ENCODE assay signal across 10 cellular contexts in genomic region chr7:80312139-80312661, GRCh38.
A peak's percentile ranks its signal among the peaks of the same experiment; 100 is the strongest.
DNase-seq lines count a peak whose midpoint lies in the region; FAIRE-seq and TF ChIP-seq lines count a peak whose summit lies in the region.
"Had no signal": no experiment of that assay in that cellular context is flagged by ENCODE, and none has a peak within 500 bp of the region (broad histone marks: within the 10 kb centered on the region; RNA-seq: fewer than 3 reads in every experiment).

No MANE protein-coding gene starts in this region.

- no peak overlapping the region for H3K4me2 ChIP-seq in H1 (ENCODE audit: insufficient read depth in 1 of 2, low read depth in 2 of 2, low read length in 2 of 2)

- POLR2A ChIA-PET in H1 (lab: Charles Lee; ENCODE audit: partially characterized antibody): no interaction called here

- TF ChIP-seq EP300 in H1 (IDR thresholded peaks at IDR 0.05; ENCODE audit: borderline replicate concordance in 1 of 2, low read depth in 2 of 2, low read length in 2 of 2): no peak

- peak; percentile 81 for DNase-seq in EL
- peak; percentile 56 for DNase-seq in NCI-H2227 (lab: John Stamatoyannopoulos, UW; ENCODE audit: unreplicated experiment)
- DNase-seq in H1 (ENCODE audit: low read depth in 1 of 2, low spot score in 2 of 2): no peak
- DNase-seq in MV-4-11 (lab: John Stamatoyannopoulos, UW): no peak
- DNase-seq in NOMO-1 treated with DMSO at 0.1 percent for 48 hours (lab: John Stamatoyannopoulos, UW; ENCODE audit: unreplicated experiment): no peak
- DNase-seq in substantia nigra (lab: John Stamatoyannopoulos, UW): no peak
- DNase-seq in Ammon's horn (ENCODE audit: low spot score): no peak

- H2BK20ac ChIP-seq in H1 (ENCODE audit: low read length): no peak overlapping the region

- no peak overlapping the region for H3K18ac ChIP-seq in H1 (ENCODE audit: extremely low read depth, low read length)

- CTCF ChIA-PET in H1 (lab: Charles Lee; ENCODE audit: partially characterized antibody): interaction anchor here (1.0 to 1.6 kb wide), 2 partner anchors 9 to 213 kb away, joined by 3 read pairs; no protein-coding TSS in a partner anchor

- H2BK15ac ChIP-seq in H1 (ENCODE audit: low read length): no peak overlapping the region

- peak overlapping the region in 1 of 3 experiments; percentile 5 for H3K4me3 Mint-ChIP-seq in nephron
- H3K4me3 Mint-ChIP-seq: immature natural killer cell had no signal

- H2AFZ ChIP-seq in H1 (ENCODE audit: low read length): peak overlapping the region; percentile 85; the same call in 1 of the 2 replicates

- 83% methylated on average over 5 of the region's 5 CpGs; no CpG with 5 or more reads in 1 of the 2 experiments for WGBS in H1 (ENCODE audit: extremely low coverage in 1 of 2, insufficient coverage in 1 of 2, insufficient read length in 1 of 2, insufficient replicate concordance in 2 of 2, low coverage in 1 of 2, low lambda C conversion rate in 2 of 2, missing lambda C conversion rate in 1 of 2), 2 experiments

- no peak overlapping the region for H2AK5ac ChIP-seq in H1 (ENCODE audit: low read depth, low read length)

- no peaks in the 10 kb centered on the region for H3K79me2 ChIP-seq in H1 (ENCODE audit: control insufficient read depth in 1 of 2, insufficient read depth in 2 of 2, low read length in 2 of 2)

- no peak overlapping the region for H3K9ac ChIP-seq in H1 (replicated peaks in 1 of 4; ENCODE audit: extremely low read depth in 1 of 4, low read depth in 3 of 4, low read length in 3 of 4)

- no peak overlapping the region for H2BK12ac ChIP-seq in H1 (ENCODE audit: low read depth, low read length)

- no peak overlapping the region for H3K23ac ChIP-seq in H1 (ENCODE audit: insufficient read length)

- no peak overlapping the region for H4K91ac ChIP-seq in H1 (replicated peaks; ENCODE audit: insufficient read length, low read length)

- H3K4ac ChIP-seq in H1 (replicated peaks; ENCODE audit: insufficient read length, low read depth, low read length): no peak overlapping the region

- H2BK120ac ChIP-seq in H1 (replicated peaks; ENCODE audit: low read depth, low read length): no peak overlapping the region

- TF ChIP-seq RAD21 in H1 (IDR thresholded peaks at IDR 0.05 in 1 of 2, conservative IDR thresholded peaks at IDR 0.05 in 1 of 2; ENCODE audit: low read depth in 2 of 2, low read length in 2 of 2): no peak

- H3K27ac Mint-ChIP-seq in nephron: peak overlapping the region; percentile 9 to 73 (median 46)

- no peak overlapping the region for H3K4me3 ChIP-seq in H1 (ENCODE audit: extremely low read depth in 1 of 4, insufficient read depth in 2 of 4, low read depth in 3 of 4, low read length in 4 of 4)
- H3K4me3 ChIP-seq: K562 had no signal

- no peak overlapping the region for H4K8ac ChIP-seq in H1 (ENCODE audit: extremely low read depth, insufficient read depth, low read length)

- H3K27me3 ChIP-seq in H1 (replicated peaks in 1 of 4; ENCODE audit: control insufficient read depth in 3 of 4, extremely low read depth in 1 of 4, insufficient read depth in 3 of 4, low read length in 3 of 4): no peaks in the 10 kb centered on the region

- no peak overlapping the region for H2BK5ac ChIP-seq in H1 (ENCODE audit: low read depth, low read length)

- TF ChIP-seq CTCF in H1 (IDR thresholded peaks at IDR 0.05; ENCODE audit: control extremely low read depth in 1 of 3, insufficient read depth in 1 of 3, low read depth in 1 of 3, low read length in 3 of 3): no peak
- no peak for TF ChIP-seq CTCF in nephron (IDR thresholded peaks at IDR 0.05; ENCODE audit: unreplicated experiment in 3 of 3)

- no peak overlapping the region for H3K14ac ChIP-seq in H1 (ENCODE audit: insufficient read length)

- TF ChIP-seq POLR2A in H1 (IDR thresholded peaks at IDR 0.05; ENCODE audit: control extremely low read depth in 1 of 2, low read depth in 2 of 2, low read length in 2 of 2): no peak

- no peaks in the 10 kb centered on the region for H3K23me2 ChIP-seq in H1 (ENCODE audit: low read depth, low read length)

- H3K4me1 Mint-ChIP-seq in nephron: peaks cover 20% of the 10 kb centered on the region

- H4K5ac ChIP-seq in H1 (ENCODE audit: insufficient read length, low read depth, low read length): no peak overlapping the region

- no peak overlapping the region for H3K56ac ChIP-seq in H1 (replicated peaks; ENCODE audit: insufficient read length, low read depth, low read length)

- no peaks in the 10 kb centered on the region for H3K79me1 ChIP-seq in H1 (ENCODE audit: low read depth, low read length)

- H3K9me3 Mint-ChIP-seq in nephron: no peaks in the 10 kb centered on the region

- no peaks in the 10 kb centered on the region for H3K36me3 ChIP-seq in H1 (ENCODE audit: control insufficient read depth in 2 of 4, insufficient read depth in 4 of 4, low read length in 3 of 4)

- no peaks in the 10 kb centered on the region for H3K27me3 Mint-ChIP-seq in nephron (ENCODE audit: low read depth)

- no peak overlapping the region for H3K27ac ChIP-seq in H1 (ENCODE audit: low read depth, low read length)
- H3K27ac ChIP-seq in substantia nigra (ENCODE audit: low read depth, low read length, poor library complexity, severe bottlenecking): no peak overlapping the region

- no peaks in the 10 kb centered on the region for H3K4me1 ChIP-seq in H1 (replicated peaks in 1 of 4; ENCODE audit: control insufficient read depth in 3 of 4, insufficient read depth in 4 of 4, low read length in 3 of 4)

- H3K9me3 ChIP-seq in H1 (ENCODE audit: insufficient read depth in 2 of 2, low read depth in 1 of 2, low read length in 1 of 2): no peaks in the 10 kb centered on the region

- FAIRE-seq in H1 (lab: Jason Lieb, UNC): no peak
- FAIRE-seq: K562 had no signal

- no peaks in the 10 kb centered on the region for H3K36me3 Mint-ChIP-seq in nephron (ENCODE audit: low read depth)
- H3K36me3 Mint-ChIP-seq: immature natural killer cell had no signal

- H4K20me1 ChIP-seq in H1 (replicated peaks in 1 of 2; ENCODE audit: control insufficient read depth in 1 of 2, insufficient read depth in 2 of 2, low read length in 2 of 2): no peaks in the 10 kb centered on the region

TF ChIP-seq in H1, 55 proteins besides CTCF, POLR2A, EP300 and RAD21:
- TF ChIP-seq USF2 (IDR thresholded peaks at IDR 0.05; ENCODE audit: low read length) (no peak), CTBP2 (IDR thresholded peaks at IDR 0.05; ENCODE audit: borderline replicate concordance, insufficient read depth, insufficient read length, low read length) (no peak), JUND (IDR thresholded peaks at IDR 0.05; ENCODE audit: low read length) (no peak), RNF2 (IDR thresholded peaks at IDR 0.05; ENCODE audit: borderline replicate concordance, low read depth, low read length, missing control alignments, poor library complexity, severe bottlenecking) (no peak), SRF (IDR thresholded peaks at IDR 0.05; ENCODE audit: low read depth, low read length) (no peak), KDM5A (IDR thresholded peaks at IDR 0.05; ENCODE audit: low read length) (no peak), ASH2L (IDR thresholded peaks at IDR 0.05; ENCODE audit: low read length) (no peak), RFX5 (IDR thresholded peaks at IDR 0.05; ENCODE audit: borderline replicate concordance, low read depth, low read length) (no peak), ATF2 (IDR thresholded peaks at IDR 0.05; ENCODE audit: low read length) (no peak), E2F6 (IDR thresholded peaks at IDR 0.05) (no peak)

Comparison
In these comparisons a context has a peak if more than half of its experiments do, and no peak if none do; other contexts are left out.
1. DNase-seq: peak in EL (single experiment) and NCI-H2227 (single experiment); none in H1 (0 of 2), MV-4-11 (single experiment), NOMO-1 treated with DMSO at 0.1 percent for 48 hours (single experiment), substantia nigra (0 of 49) and Ammon's horn (single experiment).